In the genomic region with DNA sequence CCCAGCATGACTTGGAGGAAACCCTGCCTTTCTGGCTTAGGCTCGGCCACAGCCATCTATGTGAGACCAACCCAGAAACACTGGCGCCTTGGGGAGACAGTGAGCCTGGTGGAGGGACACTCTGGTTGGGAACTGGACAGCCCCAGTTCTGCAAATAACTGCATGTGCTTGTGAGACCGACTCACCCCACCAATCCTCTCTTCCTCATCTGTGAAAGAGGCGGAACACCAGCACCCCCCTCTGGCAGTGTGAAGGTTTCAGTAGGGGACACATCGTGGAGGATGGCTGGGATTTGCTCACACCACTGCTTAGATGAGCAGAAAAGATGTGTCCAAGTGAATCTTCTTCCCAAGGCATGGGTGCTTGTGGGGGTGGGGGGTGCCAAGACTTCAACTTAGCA, we compare ENCODE assay signal across 8 cellular contexts. TPM values are rescaled to one million over a fixed set of nuclear protein-coding genes. Genes with fewer than 3 reads are reported as not detected.
A peak's percentile ranks its signal among the peaks of the same experiment; 100 is the strongest.
DNase-seq lines count a peak whose midpoint lies in the region; ATAC-seq and TF ChIP-seq lines count a peak whose summit lies in the region.

No MANE protein-coding gene starts in this region.

- DNase-seq in NOMO-1 (lab: John Stamatoyannopoulos, UW; ENCODE audit: unreplicated experiment in 2 of 2) (peak; percentile 60 to 62), NOMO-1 treated with dmso at 0.1 percent for 144 hours (lab: John Stamatoyannopoulos, UW; ENCODE audit: unreplicated experiment) (no peak), MV-4-11 (lab: John Stamatoyannopoulos, UW) (peak; percentile 72), left lung (no peak), tibial artery (no peak), DMS79 treated with DMSO at 0.1 percent for 48 hours (lab: John Stamatoyannopoulos, UW) (no peak), kidney glomerular epithelial cell (lab: John Stamatoyannopoulos, UW) (no peak)
- peak; percentile 34 for DNase-seq in activated CD8-positive, alpha-beta memory T cell treated with anti-CD3 and anti-CD28 coated beads, Interleukin-2, amount 50 U/mL, for 4 hours

- intact Hi-C loops in left lung (cut with DNase I) (no loop called here), tibial artery (cut with DNase I; ENCODE audit: low total_unique reads) (no loop called here)

- no peak overlapping the region for H3K27ac ChIP-seq in left lung
- no peak overlapping the region for H3K27ac ChIP-seq in tibial artery

- TF ChIP-seq CTCF in left lung (IDR thresholded peaks at IDR 0.05) (no peak), tibial artery (IDR thresholded peaks at IDR 0.05) (no peak)

- peaks cover 3 to 16% of the 10 kb centered on the region in 2 donors for H3K27me3 ChIP-seq in left lung
- peaks cover 0 to 28% of the 10 kb centered on the region in 2 donors for H3K27me3 ChIP-seq in tibial artery

- ATAC-seq in left lung, result peak; percentile 33

- H3K36me3 ChIP-seq in left lung (no peaks in the 10 kb centered on the region), tibial artery (no peaks in the 10 kb centered on the region)

- H3K4me1 ChIP-seq in left lung (no peaks in the 10 kb centered on the region), tibial artery (no peaks in the 10 kb centered on the region)

- H3K4me3 ChIP-seq in left lung (no peak overlapping the region), tibial artery (no peak overlapping the region)

- H3K9me3 ChIP-seq in left lung (no peaks in the 10 kb centered on the region), tibial artery (no peaks in the 10 kb centered on the region)

RNA-seq across cellular contexts. Expression of a gene that starts 43.4 kb away (rescaled TPM):
- 1 to 10 TPM; 3.6 to 6.2 TPM for total RNA-seq in left lung

Comparison
In these comparisons a context has a peak if more than half of its experiments do, and no peak if none do; other contexts are left out.
1. DNase-seq: peak in NOMO-1 (2 of 2), MV-4-11 (single experiment) and activated CD8-positive, alpha-beta memory T cell treated with anti-CD3 and anti-CD28 coated beads, Interleukin-2, amount 50 U/mL, for 4 hours (single experiment); none in NOMO-1 treated with dmso at 0.1 percent for 144 hours (single experiment), left lung (0 of 2), tibial artery (0 of 2), DMS79 treated with DMSO at 0.1 percent for 48 hours (single experiment) and kidney glomerular epithelial cell (single experiment).